22 cellular contexts compared by ENCODE assay signal in genomic region chr16:69350536-69351133, GRCh38. TPM values are rescaled to one million over a fixed set of nuclear protein-coding genes. Genes with fewer than 3 reads are reported as not detected.
"Had no signal": no experiment of that assay in that cellular context is flagged by ENCODE, and none has a peak within 500 bp of the region (broad histone marks: within the 10 kb centered on the region; RNA-seq: fewer than 3 reads in every experiment).

No MANE protein-coding gene starts in this region.

- H3K4me1 ChIP-seq: right atrium auricular region had no signal

- H3K4me3 Mint-ChIP-seq: activated CD4-positive, alpha-beta memory T cell treated with anti-CD3 and anti-CD28 coated beads, Interleukin-2, amount 10 ng/mL, durations not matched to agents 7 days and 5 days; activated CD4-positive, alpha-beta T cell treated with anti-CD3 and anti-CD28 coated beads for 36 hours; activated naive CD8-positive, alpha-beta T cell; activated T-cell treated with anti-CD3 and anti-CD28 coated beads, Interleukin-2, amount 50 U/mL, for 4 hours; naive thymus-derived CD4-positive, alpha-beta T cell; stimulated activated naive CD8-positive, alpha-beta T cell treated with anti-CD3 and anti-CD28 coated beads, Interleukin-15, Interleukin-2, amounts not matched to agents 100 ng/mL and 50 ng/mL, for 24 hours; T-cell had no signal

- H3K9me3 Mint-ChIP-seq: activated CD4-positive, alpha-beta memory T cell treated with anti-CD3 and anti-CD28 coated beads, Interleukin-2, amount 10 ng/mL, durations not matched to agents 7 days and 5 days; activated T-cell treated with anti-CD3 and anti-CD28 coated beads, Interleukin-2, amount 50 U/mL, for 4 hours; naive thymus-derived CD4-positive, alpha-beta T cell; stimulated activated naive CD8-positive, alpha-beta T cell treated with anti-CD3 and anti-CD28 coated beads, Interleukin-15, Interleukin-2, amounts not matched to agents 100 ng/mL and 50 ng/mL, for 24 hours; T-cell had no signal

- H3K4me3 ChIP-seq: coronary artery, mucosa of descending colon, right atrium auricular region, SK-N-MC had no signal

- FAIRE-seq: kidney, small intestine had no signal

- H3K27ac ChIP-seq: coronary artery, right atrium auricular region, SK-N-MC had no signal

- H3K36me3 Mint-ChIP-seq: activated naive CD8-positive, alpha-beta T cell had no signal

- ATAC-seq: activated CD4-positive, alpha-beta T cell treated with anti-CD3 and anti-CD28 coated beads for 36 hours; activated T-cell treated with anti-CD3 and anti-CD28 coated beads, Interleukin-2, amount 50 U/mL, for 4 hours; naive thymus-derived CD4-positive, alpha-beta T cell; T-cell had no signal

- H3K27me3 Mint-ChIP-seq: activated CD4-positive, alpha-beta memory T cell treated with anti-CD3 and anti-CD28 coated beads, Interleukin-2, amount 10 ng/mL, durations not matched to agents 7 days and 5 days; activated CD4-positive, alpha-beta T cell treated with anti-CD3 and anti-CD28 coated beads for 36 hours; activated naive CD8-positive, alpha-beta T cell; naive thymus-derived CD4-positive, alpha-beta T cell; stimulated activated naive CD8-positive, alpha-beta T cell treated with anti-CD3 and anti-CD28 coated beads, Interleukin-15, Interleukin-2, amounts not matched to agents 100 ng/mL and 50 ng/mL, for 24 hours; T-cell had no signal

- H3K27me3 ChIP-seq: right atrium auricular region had no signal

- DNase-seq: activated CD4-positive, alpha-beta memory T cell treated with anti-CD3 and anti-CD28 coated beads, Interleukin-2, amount 10 ng/mL, durations not matched to agents 7 days and 5 days; activated CD4-positive, alpha-beta T cell treated with anti-CD3 and anti-CD28 coated beads for 36 hours; activated effector memory CD4-positive, alpha-beta T cell treated with anti-CD3 and anti-CD28 coated beads, Interleukin-2, amount 50 U/mL, for 16 hours; activated T-cell treated with anti-CD3 and anti-CD28 coated beads, Interleukin-2, amount 50 U/mL, for 4 hours; amniotic stem cell; effector CD8-positive, alpha-beta T cell; foreskin fibroblast; hypothalamus; kidney; naive thymus-derived CD4-positive, alpha-beta T cell; posterior cingulate gyrus; small intestine; T-cell; T-helper 9 cell had no signal

- H3K27ac Mint-ChIP-seq: activated CD4-positive, alpha-beta memory T cell treated with anti-CD3 and anti-CD28 coated beads, Interleukin-2, amount 10 ng/mL, durations not matched to agents 7 days and 5 days; activated CD4-positive, alpha-beta T cell treated with anti-CD3 and anti-CD28 coated beads for 36 hours; activated naive CD8-positive, alpha-beta T cell; stimulated activated naive CD8-positive, alpha-beta T cell treated with anti-CD3 and anti-CD28 coated beads, Interleukin-15, Interleukin-2, amounts not matched to agents 100 ng/mL and 50 ng/mL, for 24 hours; T-cell had no signal

- H3K9me3 ChIP-seq: mucosa of descending colon, right atrium auricular region had no signal

RNA-seq across cellular contexts. Expression of gene TMED6, which starts 1.0 kb away (rescaled TPM):
- total RNA-seq: right atrium auricular region, temporal lobe, urinary bladder had no signal
